In the genomic region with DNA sequence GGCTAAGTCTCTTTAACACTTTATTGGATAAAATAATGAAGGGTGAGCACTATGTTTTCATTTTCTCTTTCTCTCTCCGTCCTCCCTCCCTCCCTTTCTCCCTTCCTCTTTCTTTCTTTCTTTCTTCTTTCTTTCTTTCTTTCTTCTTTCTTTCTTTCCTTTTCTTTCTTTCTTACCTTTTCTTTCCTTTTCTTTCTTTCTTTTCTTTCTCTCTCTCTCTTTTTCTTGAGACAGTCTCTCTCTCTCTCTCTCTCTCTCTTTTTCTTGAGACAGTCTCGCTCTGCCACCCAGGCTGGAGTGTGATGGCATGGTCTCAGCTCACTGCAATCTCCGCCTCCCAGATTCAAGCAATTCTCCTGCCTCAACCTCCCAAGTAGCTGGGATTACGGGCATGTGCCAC, we compare ENCODE assay signal across 25 cellular contexts.
"Had no signal": no experiment of that assay in that cellular context is flagged by ENCODE, and none has a peak within 500 bp of the region (broad histone marks: within the 10 kb centered on the region; RNA-seq: fewer than 3 reads in every experiment).

No MANE protein-coding gene starts in this region.

- H3K4me1 ChIP-seq: heart right ventricle, left ventricle myocardium inferior, parathyroid adenoma, right atrium auricular region, tibial nerve, uterus had no signal

- H3K4me1 Mint-ChIP-seq: memory B cell; neural crest cell; stimulated activated effector memory CD8-positive, alpha-beta T cell treated with anti-CD3 and anti-CD28 coated beads, Interleukin-12 subunit alpha, Interleukin-12 subunit beta, amount 100 ng/mL, for 72 hours; stimulated activated naive CD8-positive, alpha-beta T cell treated with anti-CD3 and anti-CD28 coated beads, Interleukin-15, amount 100 ng/mL, for 72 hours had no signal

- H3K9me3 ChIP-seq: heart right ventricle, left ventricle myocardium inferior, mucosa of descending colon, right atrium auricular region, tibial nerve, uterus had no signal

- H3K4me3 Mint-ChIP-seq: memory B cell; naive thymus-derived CD4-positive, alpha-beta T cell; natural killer cell treated with Interleukin-12 subunit alpha and Interleukin-12 subunit beta and Interleukin-15 and Interleukin-18, amount 100 ng/mL, for 72 hours; neural crest cell; stimulated activated effector memory CD8-positive, alpha-beta T cell treated with anti-CD3 and anti-CD28 coated beads, Interleukin-12 subunit alpha, Interleukin-12 subunit beta, amount 100 ng/mL, for 72 hours; stimulated activated naive CD8-positive, alpha-beta T cell treated with anti-CD3 and anti-CD28 coated beads, Interleukin-15, amount 100 ng/mL, for 72 hours; type B pancreatic cell had no signal

- H3K4me3 ChIP-seq: heart right ventricle, hepatocyte, left ventricle myocardium inferior, mucosa of descending colon, right atrium auricular region, skin epidermis, tibial nerve, uterus had no signal

- H3K27ac ChIP-seq: heart right ventricle, hepatocyte, left ventricle myocardium inferior, parathyroid adenoma, right atrium auricular region, skin epidermis, tibial nerve, uterus had no signal

- H3K27me3 Mint-ChIP-seq: memory B cell; naive thymus-derived CD4-positive, alpha-beta T cell; natural killer cell treated with Interleukin-12 subunit alpha and Interleukin-12 subunit beta and Interleukin-15 and Interleukin-18, amount 100 ng/mL, for 72 hours; stimulated activated naive CD8-positive, alpha-beta T cell treated with anti-CD3 and anti-CD28 coated beads, Interleukin-15, amount 100 ng/mL, for 72 hours; type B pancreatic cell had no signal

- H3K36me3 ChIP-seq: left ventricle myocardium inferior, right atrium auricular region, tibial nerve, uterus had no signal

- H3K36me3 Mint-ChIP-seq: natural killer cell treated with Interleukin-12 subunit alpha and Interleukin-12 subunit beta and Interleukin-15 and Interleukin-18, amount 100 ng/mL, for 72 hours; type B pancreatic cell had no signal

- H3K9me3 Mint-ChIP-seq: memory B cell; natural killer cell treated with Interleukin-12 subunit alpha and Interleukin-12 subunit beta and Interleukin-15 and Interleukin-18, amount 100 ng/mL, for 72 hours; neural crest cell; stimulated activated effector memory CD8-positive, alpha-beta T cell treated with anti-CD3 and anti-CD28 coated beads, Interleukin-12 subunit alpha, Interleukin-12 subunit beta, amount 100 ng/mL, for 72 hours; stimulated activated naive CD8-positive, alpha-beta T cell treated with anti-CD3 and anti-CD28 coated beads, Interleukin-15, amount 100 ng/mL, for 72 hours; type B pancreatic cell had no signal

- H3K27ac Mint-ChIP-seq: memory B cell; naive thymus-derived CD4-positive, alpha-beta T cell; natural killer cell treated with Interleukin-12 subunit alpha and Interleukin-12 subunit beta and Interleukin-15 and Interleukin-18, amount 100 ng/mL, for 72 hours; stimulated activated effector memory CD8-positive, alpha-beta T cell treated with anti-CD3 and anti-CD28 coated beads, Interleukin-12 subunit alpha, Interleukin-12 subunit beta, amount 100 ng/mL, for 72 hours; stimulated activated naive CD8-positive, alpha-beta T cell treated with anti-CD3 and anti-CD28 coated beads, Interleukin-15, amount 100 ng/mL, for 72 hours; type B pancreatic cell had no signal

- DNase-seq: heart right ventricle; islet precursor cell; left ventricle myocardium inferior; midbrain; mucosa of descending colon; naive thymus-derived CD4-positive, alpha-beta T cell; nucleus accumbens; stimulated activated CD4-positive, alpha-beta T cell treated with anti-CD3 and anti-CD28 coated beads, Interleukin-12 subunit alpha, Interleukin-12 subunit beta, amount 100 ng/mL, for 4 hours; stimulated activated CD4-positive, alpha-beta T cell treated with anti-CD3 and anti-CD28 coated beads, Interleukin-15, amount 100 ng/mL, for 24 hours; stimulated activated CD4-positive, alpha-beta T cell treated with anti-CD3 and anti-CD28 coated beads, Interleukin-2, amount 100 ng/mL, for 24 hours; stimulated activated CD4-positive, alpha-beta T cell treated with anti-CD3 and anti-CD28 coated beads, Interleukin-4, amount 100 ng/mL, for 24 hours; stimulated activated naive CD4-positive, alpha-beta T cell treated with Interleukin-2 at 50 U/mL for 16 hours; stimulated activated naive CD8-positive, alpha-beta T cell treated with anti-CD3 and anti-CD28 coated beads, Interleukin-15, amount 100 ng/mL, for 72 hours; substantia nigra; uterus had no signal
